Comparison of ENCODE assay signal across 9 cellular contexts in the genomic region with DNA sequence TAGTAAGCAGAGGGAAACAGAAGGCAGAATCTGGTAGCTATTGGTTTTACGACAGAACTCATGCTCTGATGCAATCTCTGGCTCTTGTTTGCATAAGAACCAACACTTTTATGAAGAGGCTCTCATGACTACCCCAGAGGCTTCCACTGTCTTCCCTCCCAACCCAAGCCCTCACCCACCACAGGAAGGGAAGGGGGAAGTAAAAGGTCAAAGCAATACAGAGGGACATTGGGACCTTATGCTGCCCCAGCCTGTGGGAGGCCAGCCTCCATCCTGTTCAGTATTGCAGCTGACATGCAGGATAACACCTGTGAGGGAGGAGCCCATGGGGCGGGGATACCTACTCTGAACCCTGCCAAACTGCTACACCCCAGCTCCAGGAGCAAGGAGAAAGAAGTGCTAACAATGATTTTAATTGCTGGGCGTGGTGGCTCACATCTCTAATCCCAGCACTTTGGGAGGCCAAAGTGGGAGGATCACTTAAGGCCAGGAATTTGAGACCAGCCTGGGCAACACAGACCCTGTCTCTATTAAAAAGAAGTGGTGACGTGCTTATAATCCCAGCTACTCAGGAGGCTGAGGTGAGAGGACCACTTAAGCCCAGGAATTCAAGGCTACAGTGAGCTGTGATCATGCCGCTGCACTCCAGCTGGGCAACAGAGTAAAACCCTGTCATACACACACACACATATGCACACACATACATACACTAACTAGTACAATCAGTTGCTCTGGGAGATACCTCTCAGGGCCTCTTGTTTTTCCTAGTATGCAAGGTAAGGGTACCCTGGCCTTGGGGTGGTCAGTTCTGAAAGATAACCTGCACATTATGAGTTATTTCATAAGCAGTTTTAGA. TPM values are rescaled to one million over a fixed set of nuclear protein-coding genes. Genes with fewer than 3 reads are reported as not detected.
A peak's percentile ranks its signal among the peaks of the same experiment; 100 is the strongest.
DNase-seq lines count a peak whose midpoint lies in the region; ATAC-seq and TF ChIP-seq lines count a peak whose summit lies in the region.
"Had no signal": no experiment of that assay in that cellular context is flagged by ENCODE, and none has a peak within 500 bp of the region (broad histone marks: within the 10 kb centered on the region; RNA-seq: fewer than 3 reads in every experiment).

No MANE protein-coding gene starts in this region.

- no peak overlapping the region for H2AFZ ChIP-seq in HCT116 (ENCODE audit: low read depth, low read length, poor library complexity, severe bottlenecking)

- H3K9me3 ChIP-seq in HCT116 (ENCODE audit: control insufficient read depth in 1 of 2, insufficient read depth in 1 of 2, low read depth in 1 of 2, low read length in 2 of 2) (no peaks in the 10 kb centered on the region), right cardiac atrium (ENCODE audit: control insufficient read depth, low read length) (no peaks in the 10 kb centered on the region)

- H3K4me2 ChIP-seq in HCT116 (ENCODE audit: low read length) = no peak overlapping the region

- no peaks in the 10 kb centered on the region for H3K79me2 ChIP-seq in HCT116 (ENCODE audit: insufficient read depth, low read length)

- H3K27me3 ChIP-seq in HCT116 (ENCODE audit: insufficient read depth, low read length) (no peaks in the 10 kb centered on the region), right cardiac atrium (ENCODE audit: control insufficient read depth, insufficient read depth) (no peaks in the 10 kb centered on the region)

- no peak for TF ChIP-seq CTCF in HCT116 (IDR thresholded peaks at IDR 0.05 in 2 of 3, conservative IDR thresholded peaks at IDR 0.05 in 1 of 3; ENCODE audit: borderline replicate concordance in 1 of 3, insufficient read depth in 1 of 3, low read depth in 2 of 3, low read length in 2 of 3)

- no peak for TF ChIP-seq RAD21 in HCT116 (IDR thresholded peaks at IDR 0.05; ENCODE audit: low read depth)

- WGBS in right cardiac atrium = 51% methylated on average over 5 of the region's 5 CpGs

- no peak for TF ChIP-seq POLR2A in HCT116 (IDR thresholded peaks at IDR 0.05; ENCODE audit: borderline replicate concordance, extremely low read depth, insufficient read depth, insufficient read length)

- H3K27ac ChIP-seq in HCT116 (ENCODE audit: low read depth, low read length) (no peak overlapping the region), right cardiac atrium (ENCODE audit: low read length) (no peak overlapping the region)

- no peak for ATAC-seq in HCT116
- ATAC-seq in right cardiac atrium = peak; percentile 36 to 70
- no peak for ATAC-seq in HG03135 (IDR thresholded peaks at IDR 0.05; ENCODE audit: unreplicated experiment)
- ATAC-seq in HG03378 (IDR thresholded peaks at IDR 0.05; ENCODE audit: unreplicated experiment) = no peak

- DNase-seq in CD1c-positive myeloid dendritic cell (ENCODE audit: extremely low spot score) (peak; percentile 86), HCT116 (ENCODE audit: low read depth, low spot score) (no peak), RPMI8226 (peak; percentile 57), right cardiac atrium (no peak), NCI-H524 treated with DMSO at 0.1 percent for 48 hours (lab: John Stamatoyannopoulos, UW) (no peak), mesenteric fat pad (ENCODE audit: low spot score) (no peak)
- DNase-seq: stimulated activated naive CD4-positive, alpha-beta T cell had no signal

- H3K9me2 ChIP-seq in HCT116 (ENCODE audit: insufficient read depth) = no peaks in the 10 kb centered on the region

- BruUV-seq in HCT116 (replicated peaks; lab: Mats Ljungman, UMichigan) = no TSS peak

- no peaks in the 10 kb centered on the region for H3K36me3 ChIP-seq in HCT116 (ENCODE audit: control insufficient read depth in 1 of 2, insufficient read depth in 2 of 2, low read length in 2 of 2)

- RAD21 ChIA-PET in HCT116 (lab: Charles Lee; ENCODE audit: low non-redundant PET in 1 of 2, low total read pairs in 2 of 2, uncharacterized antibody in 2 of 2, unreplicated experiment in 2 of 2) = no interaction called here

- no peaks in the 10 kb centered on the region for H4K20me1 ChIP-seq in HCT116 (ENCODE audit: insufficient read depth)

- H3K4me3 ChIP-seq in HCT116 (replicated peaks in 1 of 2; ENCODE audit: low read depth in 1 of 2, low read length in 2 of 2) (no peak overlapping the region), right cardiac atrium (ENCODE audit: low read length) (no peak overlapping the region)

- no peak overlapping the region for H3K9ac ChIP-seq in HCT116 (ENCODE audit: low read length)

- intact Hi-C loops in HCT116 (cut with micrococcal nuclease) (no loop called here), right cardiac atrium (cut with DNase I) (no loop called here)

- CTCF ChIA-PET in HCT116 (lab: Charles Lee) = no interaction called here

- peaks cover 6 to 7% of the 10 kb centered on the region in 2 experiments; a peak in 3 of 4 replicates for H3K4me1 ChIP-seq in HCT116 (ENCODE audit: control insufficient read depth in 1 of 2, insufficient read depth in 2 of 2, low read length in 2 of 2)
- H3K4me1 ChIP-seq in right cardiac atrium (ENCODE audit: control insufficient read depth, insufficient read depth, low read length) = no peaks in the 10 kb centered on the region

- POLR2A ChIA-PET in HCT116 (lab: Charles Lee) = no interaction called here

TF ChIP-seq in HCT116, 20 proteins besides CTCF, POLR2A, EP300 and RAD21:
- TF ChIP-seq, protein P1, sequence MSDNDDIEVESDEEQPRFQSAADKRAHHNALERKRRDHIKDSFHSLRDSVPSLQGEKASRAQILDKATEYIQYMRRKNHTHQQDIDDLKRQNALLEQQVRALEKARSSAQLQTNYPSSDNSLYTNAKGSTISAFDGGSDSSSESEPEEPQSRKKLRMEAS (IDR thresholded peaks at IDR 0.05) = no peak
- TF ChIP-seq CEBPB (IDR thresholded peaks at IDR 0.05; ENCODE audit: low read depth) = 0 out of 2 replicates have a peak, but pooled peaks have one; percentile 43
TF ChIP-seq in HCT116: peak in this region for 1.

RNA-seq across cellular contexts. Expression of a gene that starts 9.5 kb away (rescaled TPM):
- 6.6 TPM for total RNA-seq in HCT116 (2021; ENCODE audit: unreplicated experiment)
- 5.4 and 6.1 TPM in 2 replicates for polyA plus RNA-seq in HCT116 (2012)
- 10 to 100 TPM in 3 of 4 donors, 1 to 10 TPM in 1; 9.0 to 16.1 (median 12.2) TPM for total RNA-seq in right cardiac atrium
- 3.0 TPM for polyA plus RNA-seq in right cardiac atrium
- 14.2 TPM for total RNA-seq in mesenteric fat pad

RNA-seq across cellular contexts. Expression of a gene that starts 20.6 kb away (rescaled TPM):
- total RNA-seq in HCT116 (2021; ENCODE audit: unreplicated experiment) = 21.2 TPM
- polyA plus RNA-seq in HCT116 (2012) = 10.3 and 11.4 TPM in 2 replicates
- total RNA-seq in right cardiac atrium = 10 to 100 TPM in 3 of 4 donors, 1 to 10 TPM in 1; 9.5 to 13.0 (median 11.3) TPM
- polyA plus RNA-seq in right cardiac atrium = 5.3 TPM
- total RNA-seq in mesenteric fat pad = 16.6 TPM

RNA-seq across cellular contexts. Expression of a gene that starts 45.2 kb away (rescaled TPM):
- 30.5 TPM for total RNA-seq in HCT116 (2021; ENCODE audit: unreplicated experiment)
- 19.3 and 20.5 TPM in 2 replicates for polyA plus RNA-seq in HCT116 (2012)
- total RNA-seq in right cardiac atrium = 10 to 100 TPM; 21.9 to 32.6 (median 28.2) TPM
- polyA plus RNA-seq in right cardiac atrium = 63.8 TPM
- total RNA-seq in mesenteric fat pad = 9.9 TPM

Comparison
In these comparisons a context has a peak if more than half of its experiments do, and no peak if none do; other contexts are left out.
1. DNase-seq: peak in CD1c-positive myeloid dendritic cell (single experiment) and RPMI8226 (single experiment); none in HCT116 (single experiment), right cardiac atrium (0 of 3), NCI-H524 treated with DMSO at 0.1 percent for 48 hours (single experiment) and mesenteric fat pad (single experiment).
2. ATAC-seq: peak in right cardiac atrium (2 of 2); none in HCT116 (single experiment), HG03135 (single experiment) and HG03378 (single experiment).